Comparison of ENCODE assay signal across 20 cellular contexts in the genomic region with DNA sequence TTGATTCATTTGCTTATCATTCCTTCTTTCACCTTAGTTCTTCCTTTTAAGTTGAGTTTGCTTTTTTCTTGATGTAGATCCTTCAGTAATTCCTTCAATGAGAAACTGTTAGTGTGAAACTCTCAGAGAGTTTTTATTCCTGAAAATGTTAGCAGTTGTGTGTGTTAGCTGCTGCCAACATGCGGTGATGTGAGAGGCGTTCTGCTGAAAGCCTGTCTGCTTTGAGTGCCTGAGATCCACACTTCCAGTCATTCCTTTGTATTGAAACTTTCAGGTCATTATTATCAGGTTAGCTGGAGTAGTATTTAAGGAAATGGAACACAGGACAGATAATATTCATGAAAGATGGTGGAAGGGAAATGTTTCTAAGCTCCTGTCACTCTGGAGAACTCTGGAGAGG.
DNase-seq lines count a peak whose midpoint lies in the region; ATAC-seq and TF ChIP-seq lines count a peak whose summit lies in the region.
"Had no signal": no experiment of that assay in that cellular context is flagged by ENCODE, and none has a peak within 500 bp of the region (broad histone marks: within the 10 kb centered on the region; RNA-seq: fewer than 3 reads in every experiment).

No MANE protein-coding gene starts in this region.

- H3K27ac ChIP-seq in ACC112 (ENCODE audit: low read depth, low read length) (peak overlapping the region; percentile 3; the same call in 1 of the 2 replicates), GM23338 (ENCODE audit: low read depth) (no peak overlapping the region), mesenchymal stem cell (ENCODE audit: low read length, poor library complexity, severe bottlenecking) (peak overlapping the region; percentile 44), RWPE1 (no peak overlapping the region)
- H3K27ac ChIP-seq: coronary artery had no signal

- no peaks in the 10 kb centered on the region for H3F3A ChIP-seq in GM23338 (replicated peaks; ENCODE audit: low read depth)

- no peak overlapping the region for H4K91ac ChIP-seq in mesenchymal stem cell (ENCODE audit: low read length)

- H3K4me3 Mint-ChIP-seq in GM23338, result no peak overlapping the region
- no peak overlapping the region for H3K4me3 Mint-ChIP-seq in activated CD4-positive, alpha-beta memory T cell treated with anti-CD3 and anti-CD28 coated beads for 36 hours
- H3K4me3 Mint-ChIP-seq: activated CD8-positive, alpha-beta memory T cell treated with anti-CD3 and anti-CD28 coated beads, Interleukin-2, amount 10 ng/mL, durations not matched to agents 7 days and 5 days; stimulated activated naive CD8-positive, alpha-beta T cell treated with anti-CD3 and anti-CD28 coated beads, Interleukin-15, amount 100 ng/mL, for 72 hours; type B pancreatic cell had no signal

- peaks cover 29% of the 10 kb centered on the region; the same call in 1 of the 2 replicates for H3K36me3 ChIP-seq in ACC112 (ENCODE audit: insufficient read depth, low read length)
- no peaks in the 10 kb centered on the region for H3K36me3 ChIP-seq in GM23338 (ENCODE audit: insufficient read depth)
- peaks cover 6 to 14% of the 10 kb centered on the region in 2 experiments for H3K36me3 ChIP-seq in mesenchymal stem cell (ENCODE audit: control insufficient read depth in 1 of 2, insufficient read depth in 2 of 2, low read depth in 1 of 2, low read length in 2 of 2)

- no peak overlapping the region for H4K8ac ChIP-seq in mesenchymal stem cell (ENCODE audit: low read length)

- CTCF ChIA-PET in activated CD4-positive, alpha-beta memory T cell treated with anti-CD3 and anti-CD28 coated beads for 36 hours (lab: Charles Lee), result interaction anchor here (1.3 kb wide), 1 partner anchor 27 kb away, joined by 3 read pairs; no protein-coding TSS in a partner anchor
- CTCF ChIA-PET in RWPE1 (lab: Yijun Ruan, JAX), result no interaction called here

- peak overlapping the region; percentile 30; the same call in 1 of the 2 replicates for H3K4me3 ChIP-seq in ACC112 (ENCODE audit: low read depth, low read length)
- no peak overlapping the region for H3K4me3 ChIP-seq in GM23338
- H3K4me3 ChIP-seq in mesenchymal stem cell (ENCODE audit: insufficient read depth in 1 of 2, low read depth in 1 of 2, low read length in 2 of 2), result no peak overlapping the region
- H3K4me3 ChIP-seq: coronary artery had no signal

- 0 out of 2 replicates have a peak overlapping the region, but pooled peaks have one; percentile 0 for H3K27ac Mint-ChIP-seq in GM23338
- H3K27ac Mint-ChIP-seq in activated CD4-positive, alpha-beta memory T cell treated with anti-CD3 and anti-CD28 coated beads for 36 hours, result peak overlapping the region; percentile 39
- H3K27ac Mint-ChIP-seq: type B pancreatic cell had no signal

- no peaks in the 10 kb centered on the region for H3K9me3 ChIP-seq in mesenchymal stem cell (ENCODE audit: control insufficient read depth, low read length)
- H3K9me3 ChIP-seq: Caco-2 had no signal

- 35% methylated on average over 2 of the region's 2 CpGs for WGBS in mesenchymal stem cell

- peak overlapping the region in 1 of 2 experiments; percentile 63 for H3K18ac ChIP-seq in mesenchymal stem cell (ENCODE audit: low read depth in 1 of 2, low read length in 2 of 2)

- no peak for ATAC-seq in GM23338
- ATAC-seq: activated CD8-positive, alpha-beta memory T cell treated with anti-CD3 and anti-CD28 coated beads, Interleukin-2, amount 10 ng/mL, durations not matched to agents 7 days and 5 days; HepG2; stimulated activated naive CD8-positive, alpha-beta T cell treated with anti-CD3 and anti-CD28 coated beads, Interleukin-15, amount 100 ng/mL, for 72 hours had no signal

- no peaks in the 10 kb centered on the region for H3K79me2 ChIP-seq in ACC112 (ENCODE audit: control insufficient read depth, insufficient read depth, low read length, unreplicated experiment)
- H3K79me2 ChIP-seq in GM23338 (replicated peaks; ENCODE audit: insufficient read depth), result no peaks in the 10 kb centered on the region

- TF ChIP-seq CTCF in GM23338 (conservative IDR thresholded peaks at IDR 0.05; ENCODE audit: low read depth in 2 of 2) (no peak), RWPE1 (conservative IDR thresholded peaks at IDR 0.05; ENCODE audit: low read depth) (no peak)

- 0 out of 2 replicates have a peak, but pooled peaks cover 5% of the 10 kb centered on the region for H3K9me2 ChIP-seq in GM23338 (ENCODE audit: insufficient read depth)

- H2AFZ ChIP-seq in ACC112 (ENCODE audit: low read length, unreplicated experiment), result no peak overlapping the region
- H2AFZ ChIP-seq in GM23338, result no peak overlapping the region
- H2AFZ ChIP-seq in mesenchymal stem cell (ENCODE audit: low read depth, low read length), result no peak overlapping the region

- H3K4me2 ChIP-seq in GM23338 (no peak overlapping the region), mesenchymal stem cell (ENCODE audit: low read length, poor library complexity, severe bottlenecking) (no peak overlapping the region)

- peak overlapping the region; percentile 97 for H2AK5ac ChIP-seq in mesenchymal stem cell (ENCODE audit: low read length, severe bottlenecking)

- H3K27me3 ChIP-seq in ACC112 (ENCODE audit: insufficient read depth, low read length) (no peaks in the 10 kb centered on the region), GM23338 (ENCODE audit: insufficient read depth) (no peaks in the 10 kb centered on the region), mesenchymal stem cell (ENCODE audit: control insufficient read depth in 1 of 2, insufficient read depth in 1 of 2, low read length in 2 of 2) (no peaks in the 10 kb centered on the region)

- H2BK15ac ChIP-seq in mesenchymal stem cell (ENCODE audit: low read depth, poor library complexity, severe bottlenecking), result no peak overlapping the region

- peak overlapping the region in 1 of 2 experiments; percentile 76 for H2BK12ac ChIP-seq in mesenchymal stem cell (ENCODE audit: low read length in 2 of 2)

- H3K9me3 Mint-ChIP-seq in GM23338, result no peaks in the 10 kb centered on the region
- H3K9me3 Mint-ChIP-seq in activated CD4-positive, alpha-beta memory T cell treated with anti-CD3 and anti-CD28 coated beads for 36 hours, result no peaks in the 10 kb centered on the region
- H3K9me3 Mint-ChIP-seq: stimulated activated naive CD8-positive, alpha-beta T cell treated with anti-CD3 and anti-CD28 coated beads, Interleukin-15, amount 100 ng/mL, for 72 hours had no signal

- H3K23ac ChIP-seq in mesenchymal stem cell (ENCODE audit: low read length in 2 of 2), result no peak overlapping the region

- no peak overlapping the region for H3K14ac ChIP-seq in mesenchymal stem cell (ENCODE audit: low read length in 2 of 2)

- H3K79me1 ChIP-seq in mesenchymal stem cell (replicated peaks; ENCODE audit: low read length, poor library complexity, severe bottlenecking), result peaks cover 5% of the 10 kb centered on the region

- no peaks in the 10 kb centered on the region for H3K36me3 Mint-ChIP-seq in GM23338 (ENCODE audit: low read depth)
- H3K36me3 Mint-ChIP-seq in activated CD4-positive, alpha-beta memory T cell treated with anti-CD3 and anti-CD28 coated beads for 36 hours, result peaks cover 76% of the 10 kb centered on the region

- no peak overlapping the region for H2BK120ac ChIP-seq in mesenchymal stem cell (ENCODE audit: low read depth, low read length)

- POLR2A ChIA-PET in activated CD4-positive, alpha-beta memory T cell treated with anti-CD3 and anti-CD28 coated beads for 36 hours (lab: Charles Lee), result interaction anchor here (1.0 kb wide), 1 partner anchor 11 kb away, joined by 3 read pairs; no protein-coding TSS in a partner anchor
- POLR2A ChIA-PET in RWPE1 (lab: Yijun Ruan, JAX; ENCODE audit: low non-redundant PET), result no interaction called here

- H3K4me1 ChIP-seq in ACC112 (ENCODE audit: control insufficient read depth, insufficient read depth, low read length, unreplicated experiment) (peaks cover 45% of the 10 kb centered on the region), GM23338 (ENCODE audit: insufficient read depth) (peaks cover 29% of the 10 kb centered on the region), mesenchymal stem cell (ENCODE audit: control insufficient read depth, insufficient read depth, low read depth, low read length) (peaks cover 9% of the 10 kb centered on the region)

- DNase-seq in GM23338 (ENCODE audit: low spot score) (no peak), mesenchymal stem cell (no peak), RWPE1 (ENCODE audit: low spot score) (no peak), hypothalamus (lab: John Stamatoyannopoulos, UW) (no peak)
- DNase-seq in activated CD4-positive, alpha-beta memory T cell treated with anti-CD3 and anti-CD28 coated beads for 36 hours, result no peak
- no peak for DNase-seq in stimulated activated naive CD4-positive, alpha-beta T cell treated with Interleukin-2 at 50 U/mL for 16 hours (lab: John Stamatoyannopoulos, UW)
- no peak for DNase-seq in stimulated activated CD8-positive, alpha-beta memory T cell treated with anti-CD3 and anti-CD28 coated beads, Interleukin-4, amount 100 ng/mL, for 48 hours
- DNase-seq: activated CD8-positive, alpha-beta memory T cell treated with anti-CD3 and anti-CD28 coated beads, Interleukin-2, amount 10 ng/mL, durations not matched to agents 7 days and 5 days; activated naive CD4-positive, alpha-beta T cell treated with Interleukin-2 at 50 U/mL for 16 hours; Caco-2; foreskin melanocyte; H7; MV-4-11; NCI-H1930; Right ventricle myocardium superior; stimulated activated naive CD8-positive, alpha-beta T cell treated with anti-CD3 and anti-CD28 coated beads, Interleukin-15, amount 100 ng/mL, for 72 hours had no signal

- intact Hi-C loops in activated CD4-positive, alpha-beta memory T cell treated with anti-CD3 and anti-CD28 coated beads for 36 hours (cut with micrococcal nuclease), result loop anchor here (2.0 kb wide), 1 partner anchor 31 kb away; no protein-coding TSS in a partner anchor

- H3K27me3 Mint-ChIP-seq in GM23338 (ENCODE audit: insufficient read depth, low read depth, poor library complexity), result peaks cover 1% of the 10 kb centered on the region
- no peaks in the 10 kb centered on the region for H3K27me3 Mint-ChIP-seq in activated CD4-positive, alpha-beta memory T cell treated with anti-CD3 and anti-CD28 coated beads for 36 hours
- H3K27me3 Mint-ChIP-seq: activated CD8-positive, alpha-beta memory T cell treated with anti-CD3 and anti-CD28 coated beads, Interleukin-2, amount 10 ng/mL, durations not matched to agents 7 days and 5 days; stimulated activated naive CD8-positive, alpha-beta T cell treated with anti-CD3 and anti-CD28 coated beads, Interleukin-15, amount 100 ng/mL, for 72 hours had no signal

- H3K4me1 Mint-ChIP-seq in GM23338, result peaks cover 27% of the 10 kb centered on the region
- peaks cover 90% of the 10 kb centered on the region for H3K4me1 Mint-ChIP-seq in activated CD4-positive, alpha-beta memory T cell treated with anti-CD3 and anti-CD28 coated beads for 36 hours (ENCODE audit: low read depth)

- H3K4ac ChIP-seq in mesenchymal stem cell (ENCODE audit: low read depth in 1 of 2, low read length in 2 of 2), result peak overlapping the region in 1 of 2 experiments; percentile 66

- H3K9ac ChIP-seq in mesenchymal stem cell (ENCODE audit: low read length), result no peak overlapping the region

- H2BK5ac ChIP-seq in mesenchymal stem cell (ENCODE audit: low read depth, low read length, poor library complexity, severe bottlenecking), result no peak overlapping the region

- H4K20me1 ChIP-seq in GM23338 (replicated peaks; ENCODE audit: insufficient read depth), result no peaks in the 10 kb centered on the region

Comparison
In these comparisons a context has a peak if more than half of its experiments do, and no peak if none do; other contexts are left out.
1. H3K27ac ChIP-seq: peak in ACC112 (single experiment) and mesenchymal stem cell (single experiment); none in GM23338 (single experiment) and RWPE1 (single experiment).